Comparison of ENCODE assay signal across 1 cellular context in the genomic region with DNA sequence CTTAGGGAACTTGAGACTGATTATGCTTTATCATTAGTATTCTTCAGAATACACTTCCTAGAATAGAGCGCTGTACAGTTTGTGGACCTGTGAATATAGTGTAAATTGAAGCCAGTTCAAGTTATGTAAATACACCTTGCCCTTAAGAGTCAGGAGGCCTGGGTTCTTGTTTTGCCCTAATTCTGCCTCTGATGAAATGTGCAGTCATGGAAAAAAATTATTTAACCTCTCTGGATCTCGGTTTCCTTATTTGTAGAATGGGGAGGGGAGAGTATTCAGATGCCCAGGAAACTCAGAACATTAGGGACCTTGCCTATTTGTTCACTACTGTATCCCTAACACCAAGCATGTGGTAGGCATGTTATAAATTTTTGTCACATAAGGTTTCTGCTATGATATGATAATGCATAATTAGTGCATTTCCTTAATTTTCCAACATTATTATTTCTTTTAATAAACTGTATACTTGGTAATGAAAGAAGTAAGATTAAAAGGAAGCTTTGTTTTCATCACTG.
TF ChIP-seq lines count a peak whose summit lies in the region.

No MANE protein-coding gene starts in this region.

TF ChIP-seq in K562, 482 proteins besides CTCF, POLR2A, EP300 and RAD21:
- TF ChIP-seq, protein P1, sequence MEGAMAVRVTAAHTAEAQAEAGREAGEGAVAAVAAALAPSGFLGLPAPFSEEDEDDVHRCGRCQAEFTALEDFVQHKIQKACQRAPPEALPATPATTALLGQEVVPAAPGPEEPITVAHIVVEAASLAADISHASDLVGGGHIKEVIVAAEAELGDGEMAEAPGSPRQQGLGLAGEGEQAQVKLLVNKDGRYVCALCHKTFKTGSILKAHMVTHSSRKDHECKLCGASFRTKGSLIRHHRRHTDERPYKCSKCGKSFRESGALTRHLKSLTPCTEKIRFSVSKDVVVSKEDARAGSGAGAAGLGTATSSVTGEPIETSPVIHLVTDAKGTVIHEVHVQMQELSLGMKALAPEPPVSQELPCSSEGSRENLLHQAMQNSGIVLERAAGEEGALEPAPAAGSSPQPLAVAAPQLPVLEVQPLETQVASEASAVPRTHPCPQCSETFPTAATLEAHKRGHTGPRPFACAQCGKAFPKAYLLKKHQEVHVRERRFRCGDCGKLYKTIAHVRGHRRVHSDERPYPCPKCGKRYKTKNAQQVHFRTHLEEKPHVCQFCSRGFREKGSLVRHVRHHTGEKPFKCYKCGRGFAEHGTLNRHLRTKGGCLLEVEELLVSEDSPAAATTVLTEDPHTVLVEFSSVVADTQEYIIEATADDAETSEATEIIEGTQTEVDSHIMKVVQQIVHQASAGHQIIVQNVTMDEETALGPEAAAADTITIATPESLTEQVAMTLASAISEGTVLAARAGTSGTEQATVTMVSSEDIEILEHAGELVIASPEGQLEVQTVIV (CRISPR knock-in tag; IDR thresholded peaks at IDR 0.05; ENCODE audit: borderline replicate concordance): no peak
- TF ChIP-seq CBX8 (IDR thresholded peaks at IDR 0.05; ENCODE audit: borderline replicate concordance, extremely low read depth, low read depth, low read length, poor library complexity, severe bottlenecking) (no peak), NEUROD1 (IDR thresholded peaks at IDR 0.05; ENCODE audit: borderline replicate concordance, low read depth, low read length, partially characterized antibody) (no peak), MTA1 (IDR thresholded peaks at IDR 0.05; ENCODE audit: borderline replicate concordance) (no peak), PHB2 (IDR thresholded peaks at IDR 0.05; ENCODE audit: low read depth) (no peak), PTRF (tag; IDR thresholded peaks at IDR 0.05) (no peak), GTF2E2 (tag; IDR thresholded peaks at IDR 0.05) (no peak), RFX7 (CRISPR knock-in tag; IDR thresholded peaks at IDR 0.05) (no peak), SNIP1 (IDR thresholded peaks at IDR 0.05; ENCODE audit: low read depth) (no peak), ZNF175 (CRISPR knock-in tag; IDR thresholded peaks at IDR 0.05; ENCODE audit: low read depth) (no peak), BCOR (IDR thresholded peaks at IDR 0.05) (no peak), POU5F1 (IDR thresholded peaks at IDR 0.05; ENCODE audit: borderline replicate concordance, low read depth, low read length, partially characterized antibody) (no peak)
- TF ChIP-seq, protein P2, sequence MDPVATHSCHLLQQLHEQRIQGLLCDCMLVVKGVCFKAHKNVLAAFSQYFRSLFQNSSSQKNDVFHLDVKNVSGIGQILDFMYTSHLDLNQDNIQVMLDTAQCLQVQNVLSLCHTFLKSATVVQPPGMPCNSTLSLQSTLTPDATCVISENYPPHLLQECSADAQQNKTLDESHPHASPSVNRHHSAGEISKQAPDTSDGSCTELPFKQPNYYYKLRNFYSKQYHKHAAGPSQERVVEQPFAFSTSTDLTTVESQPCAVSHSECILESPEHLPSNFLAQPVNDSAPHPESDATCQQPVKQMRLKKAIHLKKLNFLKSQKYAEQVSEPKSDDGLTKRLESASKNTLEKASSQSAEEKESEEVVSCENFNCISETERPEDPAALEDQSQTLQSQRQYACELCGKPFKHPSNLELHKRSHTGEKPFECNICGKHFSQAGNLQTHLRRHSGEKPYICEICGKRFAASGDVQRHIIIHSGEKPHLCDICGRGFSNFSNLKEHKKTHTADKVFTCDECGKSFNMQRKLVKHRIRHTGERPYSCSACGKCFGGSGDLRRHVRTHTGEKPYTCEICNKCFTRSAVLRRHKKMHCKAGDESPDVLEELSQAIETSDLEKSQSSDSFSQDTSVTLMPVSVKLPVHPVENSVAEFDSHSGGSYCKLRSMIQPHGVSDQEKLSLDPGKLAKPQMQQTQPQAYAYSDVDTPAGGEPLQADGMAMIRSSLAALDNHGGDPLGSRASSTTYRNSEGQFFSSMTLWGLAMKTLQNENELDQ (CRISPR knock-in tag; IDR thresholded peaks at IDR 0.05; ENCODE audit: borderline replicate concordance): no peak
- TF ChIP-seq, protein P3, sequence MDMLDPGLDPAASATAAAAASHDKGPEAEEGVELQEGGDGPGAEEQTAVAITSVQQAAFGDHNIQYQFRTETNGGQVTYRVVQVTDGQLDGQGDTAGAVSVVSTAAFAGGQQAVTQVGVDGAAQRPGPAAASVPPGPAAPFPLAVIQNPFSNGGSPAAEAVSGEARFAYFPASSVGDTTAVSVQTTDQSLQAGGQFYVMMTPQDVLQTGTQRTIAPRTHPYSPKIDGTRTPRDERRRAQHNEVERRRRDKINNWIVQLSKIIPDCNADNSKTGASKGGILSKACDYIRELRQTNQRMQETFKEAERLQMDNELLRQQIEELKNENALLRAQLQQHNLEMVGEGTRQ (CRISPR knock-in tag; IDR thresholded peaks at IDR 0.05): no peak
- TF ChIP-seq, protein P4, sequence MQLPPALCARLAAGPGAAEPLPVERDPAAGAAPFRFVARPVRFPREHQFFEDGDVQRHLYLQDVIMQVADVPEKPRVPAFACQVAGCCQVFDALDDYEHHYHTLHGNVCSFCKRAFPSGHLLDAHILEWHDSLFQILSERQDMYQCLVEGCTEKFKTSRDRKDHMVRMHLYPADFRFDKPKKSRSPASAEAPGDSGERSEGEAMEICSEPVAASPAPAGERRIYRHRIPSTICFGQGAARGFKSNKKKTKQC (CRISPR knock-in tag; IDR thresholded peaks at IDR 0.05): no peak
- TF ChIP-seq, protein P5, sequence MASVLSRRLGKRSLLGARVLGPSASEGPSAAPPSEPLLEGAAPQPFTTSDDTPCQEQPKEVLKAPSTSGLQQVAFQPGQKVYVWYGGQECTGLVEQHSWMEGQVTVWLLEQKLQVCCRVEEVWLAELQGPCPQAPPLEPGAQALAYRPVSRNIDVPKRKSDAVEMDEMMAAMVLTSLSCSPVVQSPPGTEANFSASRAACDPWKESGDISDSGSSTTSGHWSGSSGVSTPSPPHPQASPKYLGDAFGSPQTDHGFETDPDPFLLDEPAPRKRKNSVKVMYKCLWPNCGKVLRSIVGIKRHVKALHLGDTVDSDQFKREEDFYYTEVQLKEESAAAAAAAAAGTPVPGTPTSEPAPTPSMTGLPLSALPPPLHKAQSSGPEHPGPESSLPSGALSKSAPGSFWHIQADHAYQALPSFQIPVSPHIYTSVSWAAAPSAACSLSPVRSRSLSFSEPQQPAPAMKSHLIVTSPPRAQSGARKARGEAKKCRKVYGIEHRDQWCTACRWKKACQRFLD (CRISPR knock-in tag; IDR thresholded peaks at IDR 0.05): no peak
- TF ChIP-seq, protein P6, sequence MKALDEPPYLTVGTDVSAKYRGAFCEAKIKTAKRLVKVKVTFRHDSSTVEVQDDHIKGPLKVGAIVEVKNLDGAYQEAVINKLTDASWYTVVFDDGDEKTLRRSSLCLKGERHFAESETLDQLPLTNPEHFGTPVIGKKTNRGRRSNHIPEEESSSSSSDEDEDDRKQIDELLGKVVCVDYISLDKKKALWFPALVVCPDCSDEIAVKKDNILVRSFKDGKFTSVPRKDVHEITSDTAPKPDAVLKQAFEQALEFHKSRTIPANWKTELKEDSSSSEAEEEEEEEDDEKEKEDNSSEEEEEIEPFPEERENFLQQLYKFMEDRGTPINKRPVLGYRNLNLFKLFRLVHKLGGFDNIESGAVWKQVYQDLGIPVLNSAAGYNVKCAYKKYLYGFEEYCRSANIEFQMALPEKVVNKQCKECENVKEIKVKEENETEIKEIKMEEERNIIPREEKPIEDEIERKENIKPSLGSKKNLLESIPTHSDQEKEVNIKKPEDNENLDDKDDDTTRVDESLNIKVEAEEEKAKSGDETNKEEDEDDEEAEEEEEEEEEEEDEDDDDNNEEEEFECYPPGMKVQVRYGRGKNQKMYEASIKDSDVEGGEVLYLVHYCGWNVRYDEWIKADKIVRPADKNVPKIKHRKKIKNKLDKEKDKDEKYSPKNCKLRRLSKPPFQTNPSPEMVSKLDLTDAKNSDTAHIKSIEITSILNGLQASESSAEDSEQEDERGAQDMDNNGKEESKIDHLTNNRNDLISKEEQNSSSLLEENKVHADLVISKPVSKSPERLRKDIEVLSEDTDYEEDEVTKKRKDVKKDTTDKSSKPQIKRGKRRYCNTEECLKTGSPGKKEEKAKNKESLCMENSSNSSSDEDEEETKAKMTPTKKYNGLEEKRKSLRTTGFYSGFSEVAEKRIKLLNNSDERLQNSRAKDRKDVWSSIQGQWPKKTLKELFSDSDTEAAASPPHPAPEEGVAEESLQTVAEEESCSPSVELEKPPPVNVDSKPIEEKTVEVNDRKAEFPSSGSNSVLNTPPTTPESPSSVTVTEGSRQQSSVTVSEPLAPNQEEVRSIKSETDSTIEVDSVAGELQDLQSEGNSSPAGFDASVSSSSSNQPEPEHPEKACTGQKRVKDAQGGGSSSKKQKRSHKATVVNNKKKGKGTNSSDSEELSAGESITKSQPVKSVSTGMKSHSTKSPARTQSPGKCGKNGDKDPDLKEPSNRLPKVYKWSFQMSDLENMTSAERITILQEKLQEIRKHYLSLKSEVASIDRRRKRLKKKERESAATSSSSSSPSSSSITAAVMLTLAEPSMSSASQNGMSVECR (CRISPR knock-in tag; IDR thresholded peaks at IDR 0.05): no peak
- TF ChIP-seq, protein P7, sequence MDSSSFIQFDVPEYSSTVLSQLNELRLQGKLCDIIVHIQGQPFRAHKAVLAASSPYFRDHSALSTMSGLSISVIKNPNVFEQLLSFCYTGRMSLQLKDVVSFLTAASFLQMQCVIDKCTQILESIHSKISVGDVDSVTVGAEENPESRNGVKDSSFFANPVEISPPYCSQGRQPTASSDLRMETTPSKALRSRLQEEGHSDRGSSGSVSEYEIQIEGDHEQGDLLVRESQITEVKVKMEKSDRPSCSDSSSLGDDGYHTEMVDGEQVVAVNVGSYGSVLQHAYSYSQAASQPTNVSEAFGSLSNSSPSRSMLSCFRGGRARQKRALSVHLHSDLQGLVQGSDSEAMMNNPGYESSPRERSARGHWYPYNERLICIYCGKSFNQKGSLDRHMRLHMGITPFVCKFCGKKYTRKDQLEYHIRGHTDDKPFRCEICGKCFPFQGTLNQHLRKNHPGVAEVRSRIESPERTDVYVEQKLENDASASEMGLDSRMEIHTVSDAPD (CRISPR knock-in tag; IDR thresholded peaks at IDR 0.05): no peak
TF ChIP-seq in K562: peak in this region for 0.
